In the genomic region with DNA sequence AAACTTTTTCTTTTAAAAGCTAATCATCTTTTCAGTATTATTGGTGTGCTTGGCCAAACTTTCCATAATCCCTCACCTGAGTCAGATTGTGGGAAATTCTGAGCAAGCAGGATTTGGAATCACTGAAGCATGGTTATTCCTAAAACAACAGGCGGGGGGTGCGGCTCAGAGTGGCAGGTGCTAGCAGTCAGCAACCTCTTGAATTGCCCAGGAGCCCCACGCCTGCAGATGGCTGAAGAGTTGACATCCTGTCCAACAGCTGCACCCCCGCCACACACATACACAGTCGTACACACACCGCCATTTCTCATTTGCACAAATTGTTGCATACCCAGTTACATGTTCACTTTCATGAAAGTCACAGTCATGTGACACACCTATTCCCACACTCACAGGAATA, we compare ENCODE assay signal across 26 cellular contexts.
DNase-seq lines count a peak whose midpoint lies in the region; ATAC-seq, FAIRE-seq and TF ChIP-seq lines count a peak whose summit lies in the region.
"Had no signal": no experiment of that assay in that cellular context is flagged by ENCODE, and none has a peak within 500 bp of the region (broad histone marks: within the 10 kb centered on the region; RNA-seq: fewer than 3 reads in every experiment).

No MANE protein-coding gene starts in this region.

- H3K36me3 Mint-ChIP-seq in Caco-2 (ENCODE audit: insufficient read depth, unreplicated experiment) (no peaks in the 10 kb centered on the region), T-helper 17 cell (ENCODE audit: low read depth) (peaks cover 4% of the 10 kb centered on the region)
- H3K36me3 Mint-ChIP-seq: activated CD4-positive, alpha-beta memory T cell treated with anti-CD3 and anti-CD28 coated beads for 36 hours; stimulated activated memory B cell treated with anti-CD40 and anti-IgM and Interleukin-4, amounts not matched to agents 10 μg/mL and 1 μg/mL and 100 μg/mL, for 72 hours had no signal

- H3K4me1 ChIP-seq in Caco-2, result no peaks in the 10 kb centered on the region
- H3K4me1 ChIP-seq: esophagus squamous epithelium, gastroesophageal sphincter, lower lobe of right lung, suprapubic skin had no signal

- POLR2A ChIA-PET in Caco-2 (lab: Charles Lee), result no interaction called here

- CTCF ChIA-PET in Caco-2 (lab: Charles Lee), result no interaction called here

- no peak overlapping the region for H3K4me3 ChIP-seq in bronchial epithelial cell (ENCODE audit: low read depth, low read length)
- H3K4me3 ChIP-seq in Caco-2 (ENCODE audit: low read depth, low read length), result no peak overlapping the region
- H3K4me3 ChIP-seq: esophagus squamous epithelium, gastroesophageal sphincter, GM12878, lower lobe of right lung, mucosa of descending colon, suprapubic skin had no signal

- peak; percentile 76 for FAIRE-seq in bronchial epithelial cell (lab: Jason Lieb, UNC)
- FAIRE-seq: colon, GM12878, kidney, urothelium cell line had no signal

- H3K4me3 Mint-ChIP-seq in Caco-2 (ENCODE audit: unreplicated experiment) (no peak overlapping the region), T-helper 17 cell (no peak overlapping the region)
- H3K4me3 Mint-ChIP-seq: activated CD4-positive, alpha-beta memory T cell treated with anti-CD3 and anti-CD28 coated beads for 36 hours; activated naive CD8-positive, alpha-beta T cell treated with anti-CD3 and anti-CD28 coated beads, Interleukin-2, amount 50 U/mL, for 24 hours; neural crest cell; stimulated activated memory B cell treated with anti-CD40 and anti-IgM and Interleukin-4, amounts not matched to agents 10 μg/mL and 1 μg/mL and 100 μg/mL, for 72 hours had no signal

- BruUV-seq in Caco-2 (replicated peaks; lab: Mats Ljungman, UMichigan), result no TSS peak

- no peak for ATAC-seq in T-helper 17 cell
- ATAC-seq: activated naive CD8-positive, alpha-beta T cell treated with anti-CD3 and anti-CD28 coated beads, Interleukin-2, amount 50 U/mL, for 24 hours; gastroesophageal sphincter; GM12878; lower lobe of right lung; mucosa of descending colon; stimulated activated memory B cell treated with anti-CD40 and anti-IgM and Interleukin-4, amounts not matched to agents 10 μg/mL and 1 μg/mL and 100 μg/mL, for 72 hours had no signal

- H3K9me3 Mint-ChIP-seq in Caco-2 (ENCODE audit: unreplicated experiment), result no peaks in the 10 kb centered on the region
- H3K9me3 Mint-ChIP-seq: activated CD4-positive, alpha-beta memory T cell treated with anti-CD3 and anti-CD28 coated beads for 36 hours; neural crest cell had no signal

- H3K27me3 ChIP-seq in bronchial epithelial cell (ENCODE audit: control insufficient read depth, insufficient read depth, low read length), result no peaks in the 10 kb centered on the region
- no peaks in the 10 kb centered on the region for H3K27me3 ChIP-seq in Caco-2 (replicated peaks; ENCODE audit: control insufficient read depth, insufficient read depth, low read length)

- no peak for TF ChIP-seq EP300 in Ishikawa (IDR thresholded peaks at IDR 0.05; ENCODE audit: borderline replicate concordance)

- intact Hi-C loops in Caco-2 (cut with micrococcal nuclease; ENCODE audit: unreplicated experiment), result no loop called here

- H3K36me3 ChIP-seq in bronchial epithelial cell (ENCODE audit: control insufficient read depth, insufficient read depth, low read length), result no peaks in the 10 kb centered on the region
- H3K36me3 ChIP-seq in Caco-2 (ENCODE audit: control insufficient read depth, insufficient read depth, low read length), result no peaks in the 10 kb centered on the region
- H3K36me3 ChIP-seq: esophagus squamous epithelium, gastroesophageal sphincter, lower lobe of right lung, suprapubic skin had no signal

- no peak for TF ChIP-seq RAD21 in Ishikawa (IDR thresholded peaks at IDR 0.05; ENCODE audit: low read depth)

- H3K27me3 Mint-ChIP-seq in Caco-2 (ENCODE audit: insufficient read depth, unreplicated experiment), result peaks cover 13% of the 10 kb centered on the region
- H3K27me3 Mint-ChIP-seq in T-helper 17 cell, result peaks cover 26% of the 10 kb centered on the region

- no peaks in the 10 kb centered on the region for H3K9me3 ChIP-seq in Caco-2
- H3K9me3 ChIP-seq in T-helper 17 cell (ENCODE audit: control insufficient read depth, low read length, poor library complexity, severe bottlenecking), result no peaks in the 10 kb centered on the region
- H3K9me3 ChIP-seq: esophagus squamous epithelium, gastroesophageal sphincter, lower lobe of right lung, mucosa of descending colon, suprapubic skin had no signal

- peak; percentile 23 to 67 for DNase-seq in NCI-H187 (lab: John Stamatoyannopoulos, UW)
- peak; percentile 91 for DNase-seq in NCI-H510A treated with DMSO at 0.1 percent for 48 hours (lab: John Stamatoyannopoulos, UW)
- no peak for DNase-seq in bronchial epithelial cell (ENCODE audit: low read depth)
- DNase-seq in activated T-cell treated with anti-CD3 and anti-CD28 coated beads, Interleukin-2, amount 50 U/mL, for 48 hours, result no peak
- no peak for DNase-seq in Caco-2
- DNase-seq in T-helper 17 cell, result no peak
- DNase-seq: activated CD4-positive, alpha-beta memory T cell treated with anti-CD3 and anti-CD28 coated beads for 36 hours; activated CD4-positive, CD25-positive, alpha-beta regulatory T cell; activated effector memory CD4-positive, alpha-beta T cell treated with anti-CD3 and anti-CD28 coated beads, Interleukin-2, amount 50 U/mL, for 16 hours; activated naive CD8-positive, alpha-beta T cell treated with anti-CD3 and anti-CD28 coated beads, Interleukin-2, amount 50 U/mL, for 24 hours; DND-41; esophagus squamous epithelium; kidney; lower lobe of right lung; mucosa of descending colon; NCI-H446 treated with DMSO at 0.1 percent for 48 hours; stimulated activated CD4-positive, alpha-beta T cell treated with anti-CD3 and anti-CD28 coated beads, Interleukin-1b, Interleukin-23, amount 100 ng/mL, for 48 hours; T1000 had no signal

- H3K4me1 Mint-ChIP-seq in Caco-2 (ENCODE audit: low read depth, unreplicated experiment) (no peaks in the 10 kb centered on the region), T-helper 17 cell (peaks cover 2% of the 10 kb centered on the region)
- H3K4me1 Mint-ChIP-seq: activated naive CD8-positive, alpha-beta T cell treated with anti-CD3 and anti-CD28 coated beads, Interleukin-2, amount 50 U/mL, for 24 hours; neural crest cell had no signal

- no peak overlapping the region for H3K27ac Mint-ChIP-seq in Caco-2 (ENCODE audit: unreplicated experiment)
- H3K27ac Mint-ChIP-seq in T-helper 17 cell, result no peak overlapping the region
- H3K27ac Mint-ChIP-seq: activated CD4-positive, alpha-beta memory T cell treated with anti-CD3 and anti-CD28 coated beads for 36 hours; activated naive CD8-positive, alpha-beta T cell treated with anti-CD3 and anti-CD28 coated beads, Interleukin-2, amount 50 U/mL, for 24 hours; stimulated activated memory B cell treated with anti-CD40 and anti-IgM and Interleukin-4, amounts not matched to agents 10 μg/mL and 1 μg/mL and 100 μg/mL, for 72 hours had no signal

- TF ChIP-seq CTCF in bronchial epithelial cell (IDR thresholded peaks at IDR 0.05; ENCODE audit: insufficient read depth, low read length, severe bottlenecking) (no peak), Caco-2 (IDR thresholded peaks at IDR 0.05; ENCODE audit: insufficient read depth in 1 of 2, low read depth in 1 of 2, low read length in 1 of 2, severe bottlenecking in 1 of 2, unreplicated experiment in 1 of 2) (no peak)

TF ChIP-seq in Ishikawa, 13 proteins besides CTCF, POLR2A, EP300 and RAD21:
- TF ChIP-seq FOXM1 (IDR thresholded peaks at IDR 0.05; ENCODE audit: borderline replicate concordance, low read depth), result no peak
- TF ChIP-seq, protein P1, sequence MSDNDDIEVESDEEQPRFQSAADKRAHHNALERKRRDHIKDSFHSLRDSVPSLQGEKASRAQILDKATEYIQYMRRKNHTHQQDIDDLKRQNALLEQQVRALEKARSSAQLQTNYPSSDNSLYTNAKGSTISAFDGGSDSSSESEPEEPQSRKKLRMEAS (IDR thresholded peaks at IDR 0.05), result no peak
- TF ChIP-seq, protein P2, sequence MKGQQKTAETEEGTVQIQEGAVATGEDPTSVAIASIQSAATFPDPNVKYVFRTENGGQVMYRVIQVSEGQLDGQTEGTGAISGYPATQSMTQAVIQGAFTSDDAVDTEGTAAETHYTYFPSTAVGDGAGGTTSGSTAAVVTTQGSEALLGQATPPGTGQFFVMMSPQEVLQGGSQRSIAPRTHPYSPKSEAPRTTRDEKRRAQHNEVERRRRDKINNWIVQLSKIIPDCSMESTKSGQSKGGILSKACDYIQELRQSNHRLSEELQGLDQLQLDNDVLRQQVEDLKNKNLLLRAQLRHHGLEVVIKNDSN (IDR thresholded peaks at IDR 0.05), result no peak
- no peak for TF ChIP-seq CEBPB (IDR thresholded peaks at IDR 0.05)
- TF ChIP-seq, protein P3, sequence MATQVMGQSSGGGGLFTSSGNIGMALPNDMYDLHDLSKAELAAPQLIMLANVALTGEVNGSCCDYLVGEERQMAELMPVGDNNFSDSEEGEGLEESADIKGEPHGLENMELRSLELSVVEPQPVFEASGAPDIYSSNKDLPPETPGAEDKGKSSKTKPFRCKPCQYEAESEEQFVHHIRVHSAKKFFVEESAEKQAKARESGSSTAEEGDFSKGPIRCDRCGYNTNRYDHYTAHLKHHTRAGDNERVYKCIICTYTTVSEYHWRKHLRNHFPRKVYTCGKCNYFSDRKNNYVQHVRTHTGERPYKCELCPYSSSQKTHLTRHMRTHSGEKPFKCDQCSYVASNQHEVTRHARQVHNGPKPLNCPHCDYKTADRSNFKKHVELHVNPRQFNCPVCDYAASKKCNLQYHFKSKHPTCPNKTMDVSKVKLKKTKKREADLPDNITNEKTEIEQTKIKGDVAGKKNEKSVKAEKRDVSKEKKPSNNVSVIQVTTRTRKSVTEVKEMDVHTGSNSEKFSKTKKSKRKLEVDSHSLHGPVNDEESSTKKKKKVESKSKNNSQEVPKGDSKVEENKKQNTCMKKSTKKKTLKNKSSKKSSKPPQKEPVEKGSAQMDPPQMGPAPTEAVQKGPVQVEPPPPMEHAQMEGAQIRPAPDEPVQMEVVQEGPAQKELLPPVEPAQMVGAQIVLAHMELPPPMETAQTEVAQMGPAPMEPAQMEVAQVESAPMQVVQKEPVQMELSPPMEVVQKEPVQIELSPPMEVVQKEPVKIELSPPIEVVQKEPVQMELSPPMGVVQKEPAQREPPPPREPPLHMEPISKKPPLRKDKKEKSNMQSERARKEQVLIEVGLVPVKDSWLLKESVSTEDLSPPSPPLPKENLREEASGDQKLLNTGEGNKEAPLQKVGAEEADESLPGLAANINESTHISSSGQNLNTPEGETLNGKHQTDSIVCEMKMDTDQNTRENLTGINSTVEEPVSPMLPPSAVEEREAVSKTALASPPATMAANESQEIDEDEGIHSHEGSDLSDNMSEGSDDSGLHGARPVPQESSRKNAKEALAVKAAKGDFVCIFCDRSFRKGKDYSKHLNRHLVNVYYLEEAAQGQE (IDR thresholded peaks at IDR 0.05; ENCODE audit: low read depth), result 0 out of 2 replicates have a peak, but pooled peaks have one; percentile 6
- no peak for TF ChIP-seq EGR1 (IDR thresholded peaks at IDR 0.05)
- no peak for TF ChIP-seq YY1 (IDR thresholded peaks at IDR 0.05; ENCODE audit: low read depth)
- no peak for TF ChIP-seq ZBTB7A (IDR thresholded peaks at IDR 0.05; ENCODE audit: low read depth)

Comparison
In these comparisons a context has a peak if more than half of its experiments do, and no peak if none do; other contexts are left out.
1. DNase-seq: peak in NCI-H187 (2 of 2) and NCI-H510A treated with DMSO at 0.1 percent for 48 hours (single experiment); none in bronchial epithelial cell (single experiment), activated T-cell treated with anti-CD3 and anti-CD28 coated beads, Interleukin-2, amount 50 U/mL, for 48 hours (0 of 2), Caco-2 (0 of 2) and T-helper 17 cell (0 of 3).